Comparison of ENCODE assay signal across 11 cellular contexts in the genomic region with DNA sequence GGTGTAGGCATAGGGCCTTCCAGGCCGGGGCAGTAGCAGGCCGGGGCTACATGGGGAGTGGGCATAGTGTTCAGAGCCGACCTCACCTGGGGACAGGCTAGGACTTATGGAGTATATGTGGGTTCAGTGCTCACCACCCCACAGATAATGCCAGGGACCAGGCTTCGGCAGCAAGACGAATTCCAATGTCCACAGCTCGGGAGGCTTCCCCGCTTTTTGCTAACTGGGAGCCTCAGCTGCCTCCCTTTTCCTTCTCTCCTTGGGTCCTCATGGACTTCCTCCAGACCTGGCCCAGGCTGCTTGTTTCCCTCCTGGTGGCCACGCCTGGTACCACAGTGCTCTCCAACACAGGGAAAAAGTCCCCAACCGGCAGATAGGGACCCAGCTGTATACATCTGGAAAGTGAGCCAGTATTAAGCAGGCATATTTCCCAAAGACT. TPM values are rescaled to one million over a fixed set of nuclear protein-coding genes. Genes with fewer than 3 reads are reported as not detected.
A peak's percentile ranks its signal among the peaks of the same experiment; 100 is the strongest.
DNase-seq lines count a peak whose midpoint lies in the region; ATAC-seq and TF ChIP-seq lines count a peak whose summit lies in the region.
"Had no signal": no experiment of that assay in that cellular context is flagged by ENCODE, and none has a peak within 500 bp of the region (broad histone marks: within the 10 kb centered on the region; RNA-seq: fewer than 3 reads in every experiment).

No MANE protein-coding gene starts in this region.

- intact Hi-C loops in left ventricle myocardium inferior (cut with micrococcal nuclease), result no loop called here
- intact Hi-C loops in cardiac septum (cut with DNase I), result no loop called here
- intact Hi-C loops in PC-9 (cut with micrococcal nuclease; ENCODE audit: unreplicated experiment), result no loop called here
- intact Hi-C loops in upper lobe of right lung (cut with DNase I), result no loop called here

- H3K4me1 ChIP-seq in left ventricle myocardium inferior (no peaks in the 10 kb centered on the region), PC-9 (replicated peaks; ENCODE audit: insufficient read depth) (no peaks in the 10 kb centered on the region), upper lobe of right lung (no peaks in the 10 kb centered on the region)
- H3K4me1 ChIP-seq: left lung had no signal

- BruUV-seq in PC-9 (replicated peaks; lab: Mats Ljungman, UMichigan), result no TSS peak

- ATAC-seq in upper lobe of right lung (peak; percentile 73), HG03571 (IDR thresholded peaks at IDR 0.05; ENCODE audit: unreplicated experiment) (no peak)
- ATAC-seq: left lung had no signal

- H3K27me3 ChIP-seq in left ventricle myocardium inferior (ENCODE audit: low read depth) (peaks cover 38% of the 10 kb centered on the region), PC-9 (ENCODE audit: insufficient read depth, low read depth) (no peaks in the 10 kb centered on the region), upper lobe of right lung (peaks cover under 1% of the 10 kb centered on the region)

- H3K27ac ChIP-seq in left ventricle myocardium inferior (replicated peaks), result no peak overlapping the region
- H3K27ac ChIP-seq in PC-9, result no peak overlapping the region
- no peak overlapping the region for H3K27ac ChIP-seq in upper lobe of right lung
- H3K27ac ChIP-seq: left lung, VCaP had no signal

- no peaks in the 10 kb centered on the region for H4K20me1 ChIP-seq in PC-9 (ENCODE audit: insufficient read depth)

- H3K9me2 ChIP-seq in PC-9 (ENCODE audit: insufficient read depth), result no peaks in the 10 kb centered on the region

- POLR2A ChIA-PET in PC-9 (lab: Charles Lee; ENCODE audit: unreplicated experiment), result no interaction called here

- H3K9me3 ChIP-seq in left ventricle myocardium inferior (replicated peaks) (no peaks in the 10 kb centered on the region), PC-9 (ENCODE audit: insufficient read depth, low read depth) (no peaks in the 10 kb centered on the region), upper lobe of right lung (no peaks in the 10 kb centered on the region)
- H3K9me3 ChIP-seq: left lung had no signal

- H3F3A ChIP-seq in PC-9 (ENCODE audit: insufficient read depth, low read depth), result no peaks in the 10 kb centered on the region

- CTCF ChIA-PET in PC-9 (lab: Charles Lee), result interaction anchor here (0.6 kb wide), 1 partner anchor 60 kb away, joined by 3 read pairs; no protein-coding TSS in a partner anchor

- H2AFZ ChIP-seq in PC-9, result no peak overlapping the region

- no peaks in the 10 kb centered on the region for H3K79me2 ChIP-seq in PC-9 (ENCODE audit: low read depth)

- H3K4me2 ChIP-seq in PC-9, result no peak overlapping the region

- H3K4me3 ChIP-seq in left ventricle myocardium inferior, result no peak overlapping the region
- H3K4me3 ChIP-seq in PC-9, result no peak overlapping the region
- no peak overlapping the region for H3K4me3 ChIP-seq in fibroblast of the aortic adventitia (ENCODE audit: low read depth, low read length)
- no peak overlapping the region for H3K4me3 ChIP-seq in upper lobe of right lung
- H3K4me3 ChIP-seq: left lung had no signal

- DNase-seq in left ventricle myocardium inferior (no peak), cardiac septum (ENCODE audit: low spot score) (no peak), PC-9 (no peak), fibroblast of the aortic adventitia (ENCODE audit: low read depth) (no peak), upper lobe of right lung (no peak), activated T-cell treated with anti-CD3 and anti-CD28 coated beads for 4 hours (no peak)
- no peak for DNase-seq in stimulated activated CD4-positive, alpha-beta T cell treated with anti-CD3 and anti-CD28 coated beads, Interleukin-12 subunit alpha, Interleukin-12 subunit beta, amount 100 ng/mL, for 4 hours
- DNase-seq: DMS79 treated with DMSO at 0.1 percent for 48 hours, left lung had no signal

- TF ChIP-seq CTCF in left ventricle myocardium inferior (IDR thresholded peaks at IDR 0.05; ENCODE audit: borderline replicate concordance) (peak; percentile 36), PC-9 (conservative IDR thresholded peaks at IDR 0.05) (peak; percentile 61), fibroblast of the aortic adventitia (IDR thresholded peaks at IDR 0.05; ENCODE audit: insufficient read depth, low read length) (peak; percentile 51), upper lobe of right lung (IDR thresholded peaks at IDR 0.05) (peak; percentile 33)

- no peaks in the 10 kb centered on the region for H3K36me3 ChIP-seq in left ventricle myocardium inferior
- H3K36me3 ChIP-seq in PC-9 (ENCODE audit: low read depth), result no peaks in the 10 kb centered on the region
- no peaks in the 10 kb centered on the region for H3K36me3 ChIP-seq in upper lobe of right lung
- H3K36me3 ChIP-seq: left lung had no signal

RNA-seq across cellular contexts. Expression of a gene that starts 20.1 kb away (rescaled TPM):
- total RNA-seq in left ventricle myocardium inferior (6.0 TPM), cardiac septum (2.7 TPM), PC-9 (2021) (12.6 and 14.9 TPM in 2 replicates), fibroblast of the aortic adventitia (ENCODE audit: low replicate concordance) (2.0 and 7.9 TPM in 2 replicates), upper lobe of right lung (17.0 TPM)

RNA-seq across cellular contexts. Expression of a gene that starts 47.3 kb away (rescaled TPM):
- total RNA-seq in left ventricle myocardium inferior (not detected), cardiac septum (not detected), PC-9 (2021) (not detected in 2 replicates), fibroblast of the aortic adventitia (ENCODE audit: low replicate concordance) (not detected in 2 replicates), upper lobe of right lung (0.87 TPM)
- total RNA-seq: left lung had no signal

RNA-seq across cellular contexts. Expression of a gene that starts 54.6 kb away (rescaled TPM):
- total RNA-seq in left ventricle myocardium inferior (5.1 TPM), cardiac septum (10.4 TPM), PC-9 (2021) (7.3 and 8.6 TPM in 2 replicates), fibroblast of the aortic adventitia (ENCODE audit: low replicate concordance) (7.8 and 9.0 TPM in 2 replicates), upper lobe of right lung (14.4 TPM)

RNA-seq across cellular contexts. Expression of a gene that starts 56.0 kb away (rescaled TPM):
- 40.4 TPM for total RNA-seq in left ventricle myocardium inferior
- total RNA-seq in cardiac septum, result 48.2 TPM
- not detected in 2 replicates for total RNA-seq in PC-9 (2021)
- total RNA-seq in fibroblast of the aortic adventitia (ENCODE audit: low replicate concordance), result 0.09 and 0.82 TPM in 2 replicates
- 1.3 TPM for total RNA-seq in upper lobe of right lung
